8 cellular contexts compared by ENCODE assay signal in genomic region chr7:2018786-2019692, GRCh38.
A peak's percentile ranks its signal among the peaks of the same experiment; 100 is the strongest.
DNase-seq lines count a peak whose midpoint lies in the region; ATAC-seq and TF ChIP-seq lines count a peak whose summit lies in the region.

No MANE protein-coding gene starts in this region.

- peak overlapping the region; percentile 67 to 82 (median 72) for H3K27ac Mint-ChIP-seq in nephron

- peak; percentile 91 for DNase-seq in EH (ENCODE audit: low read depth)
- DNase-seq in NOMO-1 treated with dmso at 0.1 percent for 144 hours (lab: John Stamatoyannopoulos, UW; ENCODE audit: unreplicated experiment): peak; percentile 100
- DNase-seq in erythroblast (lab: John Stamatoyannopoulos, UW): peak; percentile 38 to 59
- DNase-seq in stimulated activated CD4-positive, alpha-beta T cell treated with anti-CD3 and anti-CD28 coated beads, Interleukin-2, amount 100 ng/mL, for 24 hours: no peak
- no peak for DNase-seq in SHP77 treated with DMSO at 0.1 percent for 48 hours (lab: John Stamatoyannopoulos, UW)
- no peak for DNase-seq in DMS53 treated with DMSO at 0.1 percent for 48 hours (lab: John Stamatoyannopoulos, UW; ENCODE audit: unreplicated experiment)

- peak overlapping the region in 1 of 3 experiments; percentile 0 for H3K4me3 Mint-ChIP-seq in nephron

- H3K36me3 Mint-ChIP-seq in nephron (ENCODE audit: low read depth): peaks cover 11% of the 10 kb centered on the region

- peaks cover 38% of the 10 kb centered on the region for H3K4me1 Mint-ChIP-seq in nephron

- peaks cover 7% of the 10 kb centered on the region for H3K9me3 Mint-ChIP-seq in nephron

- peaks cover 4% of the 10 kb centered on the region for H3K27me3 Mint-ChIP-seq in nephron (ENCODE audit: low read depth)

- TF ChIP-seq CTCF in nephron (IDR thresholded peaks at IDR 0.05; ENCODE audit: unreplicated experiment in 3 of 3): no peak

- no peak for TF ChIP-seq POLR2A in erythroblast (IDR thresholded peaks at IDR 0.05; ENCODE audit: low read length)

- ATAC-seq in GM21447 (IDR thresholded peaks at IDR 0.05; ENCODE audit: unreplicated experiment): no peak

Comparison
In these comparisons a context has a peak if more than half of its experiments do, and no peak if none do; other contexts are left out.
1. DNase-seq: peak in EH (single experiment), NOMO-1 treated with dmso at 0.1 percent for 144 hours (single experiment) and erythroblast (2 of 2); none in stimulated activated CD4-positive, alpha-beta T cell treated with anti-CD3 and anti-CD28 coated beads, Interleukin-2, amount 100 ng/mL, for 24 hours (0 of 2), SHP77 treated with DMSO at 0.1 percent for 48 hours (single experiment) and DMS53 treated with DMSO at 0.1 percent for 48 hours (single experiment).